Comparison of ENCODE assay signal across 10 cellular contexts in the genomic region with DNA sequence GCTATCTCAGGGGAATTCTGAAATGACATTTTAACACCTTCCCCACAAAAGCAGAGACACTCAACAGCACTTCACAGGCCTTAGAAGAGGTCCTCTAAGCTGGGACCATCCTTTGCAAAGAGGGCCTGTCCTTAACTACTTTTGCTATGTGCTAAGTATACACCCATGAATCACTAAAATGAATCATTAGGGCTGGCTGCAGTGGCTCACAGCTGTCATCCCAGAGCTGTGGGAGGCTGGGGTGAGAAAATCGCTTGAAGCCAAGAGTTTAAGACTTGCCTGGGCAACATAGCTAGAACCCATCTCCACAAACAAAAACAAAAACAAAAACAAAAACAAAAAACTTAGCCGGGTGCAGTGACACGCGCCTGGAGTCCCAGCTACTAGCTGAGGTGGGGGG. TPM values are rescaled to one million over a fixed set of nuclear protein-coding genes. Genes with fewer than 3 reads are reported as not detected.
DNase-seq lines count a peak whose midpoint lies in the region; ATAC-seq lines count a peak whose summit lies in the region.
"Had no signal": no experiment of that assay in that cellular context is flagged by ENCODE, and none has a peak within 500 bp of the region (broad histone marks: within the 10 kb centered on the region; RNA-seq: fewer than 3 reads in every experiment).

No MANE protein-coding gene starts in this region.

- no peaks in the 10 kb centered on the region for H3K27me3 Mint-ChIP-seq in activated naive CD8-positive, alpha-beta T cell treated with anti-CD3 and anti-CD28 coated beads for 36 hours

- DNase-seq in AG08395 (ENCODE audit: low spot score) = peak; percentile 71
- DNase-seq in HPDE6-E6E7 (ENCODE audit: extremely low spot score) = peak; percentile 39
- DNase-seq in activated naive CD8-positive, alpha-beta T cell treated with anti-CD3 and anti-CD28 coated beads for 36 hours = peak; percentile 3
- peak; percentile 6 for DNase-seq in left kidney (ENCODE audit: low read depth, low spot score)
- no peak for DNase-seq in NCI-H1105 (lab: John Stamatoyannopoulos, UW)
- DNase-seq in NCI-H2171 (lab: John Stamatoyannopoulos, UW) = no peak
- no peak for DNase-seq in OCI-M1 (lab: John Stamatoyannopoulos, UW)
- DNase-seq: effector memory CD4-positive, alpha-beta T cell had no signal

- peaks cover 7% of the 10 kb centered on the region for H3K36me3 Mint-ChIP-seq in activated naive CD8-positive, alpha-beta T cell treated with anti-CD3 and anti-CD28 coated beads for 36 hours

- peaks cover 9% of the 10 kb centered on the region for H3K4me1 Mint-ChIP-seq in activated naive CD8-positive, alpha-beta T cell treated with anti-CD3 and anti-CD28 coated beads for 36 hours

- no peak overlapping the region for H3K27ac Mint-ChIP-seq in activated naive CD8-positive, alpha-beta T cell treated with anti-CD3 and anti-CD28 coated beads for 36 hours
- H3K27ac Mint-ChIP-seq: T-helper 1 cell treated with Interleukin-12 subunit alpha and Interleukin-12 subunit beta and Interleukin-4 antibody, amounts not matched to agents 30 μg/mL and 1 μg/mL, for 36 hours had no signal

- no peak for ATAC-seq in HG03565 (IDR thresholded peaks at IDR 0.05; ENCODE audit: unreplicated experiment)

- H3K9me3 Mint-ChIP-seq in activated naive CD8-positive, alpha-beta T cell treated with anti-CD3 and anti-CD28 coated beads for 36 hours = no peaks in the 10 kb centered on the region
- H3K9me3 Mint-ChIP-seq: T-helper 1 cell treated with Interleukin-12 subunit alpha and Interleukin-12 subunit beta and Interleukin-4 antibody, amounts not matched to agents 30 μg/mL and 1 μg/mL, for 36 hours had no signal

- no peak overlapping the region for H3K4me3 Mint-ChIP-seq in activated naive CD8-positive, alpha-beta T cell treated with anti-CD3 and anti-CD28 coated beads for 36 hours
- H3K4me3 Mint-ChIP-seq: T-helper 1 cell treated with Interleukin-12 subunit alpha and Interleukin-12 subunit beta and Interleukin-4 antibody, amounts not matched to agents 30 μg/mL and 1 μg/mL, for 36 hours had no signal

RNA-seq across cellular contexts. Expression of a gene that starts 53.9 kb away (rescaled TPM):
- total RNA-seq in activated naive CD8-positive, alpha-beta T cell treated with anti-CD3 and anti-CD28 coated beads for 36 hours = 1 to 10 TPM; 2.7 TPM

Comparison
In these comparisons a context has a peak if more than half of its experiments do, and no peak if none do; other contexts are left out.
1. DNase-seq: peak in AG08395 (single experiment), HPDE6-E6E7 (single experiment), activated naive CD8-positive, alpha-beta T cell treated with anti-CD3 and anti-CD28 coated beads for 36 hours (single experiment) and left kidney (single experiment); none in NCI-H1105 (single experiment), NCI-H2171 (single experiment) and OCI-M1 (single experiment).